In genomic region chr22:37733625-37734401, GRCh38 we compare ENCODE assay signal across 1 cellular context.
A peak's percentile ranks its signal among the peaks of the same experiment; 100 is the strongest.
TF ChIP-seq lines count a peak whose summit lies in the region.

No MANE protein-coding gene starts in this region.

TF ChIP-seq in HepG2, 621 proteins besides CTCF, POLR2A, EP300 and RAD21 (continued from another document and continues in another):
- no peak for TF ChIP-seq ZNF616 (CRISPR knock-in tag; IDR thresholded peaks at IDR 0.05; ENCODE audit: low read depth)
- no peak for TF ChIP-seq KLF12 (CRISPR knock-in tag; IDR thresholded peaks at IDR 0.05; ENCODE audit: borderline replicate concordance)
- TF ChIP-seq ZSCAN29 (CRISPR knock-in tag; conservative IDR thresholded peaks at IDR 0.05): peak; percentile 56; the same call in 1 of the 2 replicates
- TF ChIP-seq ATAD3A (CRISPR knock-in tag; IDR thresholded peaks at IDR 0.05): no peak
- TF ChIP-seq ZNF432 (CRISPR knock-in tag; IDR thresholded peaks at IDR 0.05; ENCODE audit: borderline replicate concordance): no peak
- TF ChIP-seq AHDC1 (CRISPR knock-in tag; IDR thresholded peaks at IDR 0.05; ENCODE audit: borderline replicate concordance): no peak
- no peak for TF ChIP-seq ONECUT2 (CRISPR knock-in tag; IDR thresholded peaks at IDR 0.05)
- peak; percentile 80 for TF ChIP-seq SP5 (CRISPR knock-in tag; IDR thresholded peaks at IDR 0.05; ENCODE audit: borderline replicate concordance, low read depth)
- no peak for TF ChIP-seq ZNF75D (CRISPR knock-in tag; IDR thresholded peaks at IDR 0.05; ENCODE audit: borderline replicate concordance)
- TF ChIP-seq DNMT1 (CRISPR knock-in tag; IDR thresholded peaks at IDR 0.05): no peak
- TF ChIP-seq TERF1 (CRISPR knock-in tag; IDR thresholded peaks at IDR 0.05): no peak
- TF ChIP-seq XBP1 (CRISPR knock-in tag; IDR thresholded peaks at IDR 0.05): no peak
- no peak for TF ChIP-seq PHF20 (CRISPR knock-in tag; IDR thresholded peaks at IDR 0.05)
- TF ChIP-seq BRF2 (CRISPR knock-in tag; IDR thresholded peaks at IDR 0.05): no peak
- TF ChIP-seq GMEB1 (CRISPR knock-in tag; IDR thresholded peaks at IDR 0.05; ENCODE audit: borderline replicate concordance): 0 out of 2 replicates have a peak, but pooled peaks have one; percentile 27
- TF ChIP-seq NR2F6 (IDR thresholded peaks at IDR 0.05): peak; percentile 57
- TF ChIP-seq NR2F6 (CRISPR knock-in tag; IDR thresholded peaks at IDR 0.05): peak; percentile 68
- TF ChIP-seq MTA3 (CRISPR knock-in tag; IDR thresholded peaks at IDR 0.05): no peak
- TF ChIP-seq HDAC2 (CRISPR knock-in tag; IDR thresholded peaks at IDR 0.05): no peak
- TF ChIP-seq ZNF225 (CRISPR knock-in tag; IDR thresholded peaks at IDR 0.05): no peak
- TF ChIP-seq TFAP4 (IDR thresholded peaks at IDR 0.05; ENCODE audit: borderline replicate concordance, low read depth): no peak; the same call in 1 of the 2 replicates
- no peak for TF ChIP-seq ZNF724P (CRISPR knock-in tag; IDR thresholded peaks at IDR 0.05; ENCODE audit: borderline replicate concordance)
- no peak for TF ChIP-seq ZBTB14 (CRISPR knock-in tag; IDR thresholded peaks at IDR 0.05)
- TF ChIP-seq BORCS8-MEF2B (CRISPR knock-in tag; IDR thresholded peaks at IDR 0.05): no peak
- no peak for TF ChIP-seq SAFB2 (CRISPR knock-in tag; IDR thresholded peaks at IDR 0.05; ENCODE audit: borderline replicate concordance, low read depth)
- TF ChIP-seq ZNF550 (CRISPR knock-in tag; IDR thresholded peaks at IDR 0.05; ENCODE audit: borderline replicate concordance): no peak
- no peak for TF ChIP-seq RNF2 (conservative IDR thresholded peaks at IDR 0.05; ENCODE audit: low read depth)
- no peak for TF ChIP-seq ZNF446 (CRISPR knock-in tag; IDR thresholded peaks at IDR 0.05)
- 0 out of 2 replicates have a peak, but pooled peaks have one; percentile 82 for TF ChIP-seq GFI1 (CRISPR knock-in tag; IDR thresholded peaks at IDR 0.05; ENCODE audit: borderline replicate concordance)
- no peak for TF ChIP-seq ATF6 (CRISPR knock-in tag; conservative IDR thresholded peaks at IDR 0.05)
- TF ChIP-seq PTBP1 (IDR thresholded peaks at IDR 0.05; ENCODE audit: low read depth, low read length, poor library complexity, severe bottlenecking): no peak
- TF ChIP-seq SRSF1 (optimal IDR thresholded peaks at IDR 0.05; ENCODE audit: low read depth, low read length): no peak
- TF ChIP-seq ZFAT (CRISPR knock-in tag; conservative IDR thresholded peaks at IDR 0.05): no peak
- TF ChIP-seq ZEB1 (IDR thresholded peaks at IDR 0.05; ENCODE audit: insufficient replicate concordance, low read depth): no peak
- no peak for TF ChIP-seq TEF (CRISPR knock-in tag; IDR thresholded peaks at IDR 0.05)
- peak; percentile 22; the same call in 1 of the 2 replicates for TF ChIP-seq HNF1A (IDR thresholded peaks at IDR 0.05; ENCODE audit: low read depth)
- no peak; the same call in 1 of the 2 replicates for TF ChIP-seq HNF1A (CRISPR knock-in tag; IDR thresholded peaks at IDR 0.05; ENCODE audit: borderline replicate concordance)
